In genomic region chr11:73976451-73977151, GRCh38 we compare ENCODE assay signal across 1 cellular context.
TF ChIP-seq lines count a peak whose summit lies in the region.

No MANE protein-coding gene starts in this region.

TF ChIP-seq in endothelial cell of umbilical vein, 7 proteins besides CTCF, POLR2A, EP300 and RAD21:
- TF ChIP-seq FOS (IDR thresholded peaks at IDR 0.05; ENCODE audit: borderline replicate concordance, insufficient read depth, low read length) (no peak), JUN (IDR thresholded peaks at IDR 0.05; ENCODE audit: borderline replicate concordance, insufficient read depth, insufficient read length, low read depth) (peak; percentile 11)
